19 cellular contexts compared by ENCODE assay signal in genomic region chr6:44454198-44454597, GRCh38.
DNase-seq lines count a peak whose midpoint lies in the region; ATAC-seq and TF ChIP-seq lines count a peak whose summit lies in the region.
"Had no signal": no experiment of that assay in that cellular context is flagged by ENCODE, and none has a peak within 500 bp of the region (broad histone marks: within the 10 kb centered on the region; RNA-seq: fewer than 3 reads in every experiment).

No MANE protein-coding gene starts in this region.

- no peak overlapping the region for H3K4me3 Mint-ChIP-seq in activated T-cell treated with anti-CD3 and anti-CD28 coated beads, Interleukin-2, amount 50 U/mL, for 24 hours
- H3K4me3 Mint-ChIP-seq in HFFc6 (no peak overlapping the region), T-cell (no peak overlapping the region)
- H3K4me3 Mint-ChIP-seq: GM23338, IgD-negative memory B cell had no signal

- POLR2A ChIA-PET in T-cell (lab: Charles Lee) = no interaction called here

- H3K27me3 ChIP-seq in foreskin keratinocyte = no peaks in the 10 kb centered on the region

- no peak for DNase-seq in activated T-cell treated with anti-CD3 and anti-CD28 coated beads, Interleukin-2, amount 50 U/mL, for 24 hours
- no peak for DNase-seq in activated T-cell treated with anti-CD3 and anti-CD28 coated beads for 4 hours
- no peak for DNase-seq in HFFc6
- DNase-seq in T-cell = no peak
- peak in 1 of 2 donors; percentile 30 for DNase-seq in foreskin keratinocyte
- DNase-seq in NCI-H2196 treated with DMSO at 0.1 percent for 48 hours (lab: John Stamatoyannopoulos, UW; ENCODE audit: unreplicated experiment) = no peak
- no peak for DNase-seq in A172 (ENCODE audit: low spot score)
- DNase-seq: C1 segment of cervical spinal cord, DMS 273 treated with DMSO at 0.1 percent for 48 hours, GF-D8, NCI-H1105 treated with DMSO at 0.1 percent for 48 hours, NCI-H1694 treated with DMSO at 0.1 percent for 48 hours, NCI-H2107, NCI-H446, NCI-H69, SIG-M5 had no signal

- no peaks in the 10 kb centered on the region for H3K9me3 Mint-ChIP-seq in activated T-cell treated with anti-CD3 and anti-CD28 coated beads, Interleukin-2, amount 50 U/mL, for 24 hours
- H3K9me3 Mint-ChIP-seq in HFFc6 (no peaks in the 10 kb centered on the region), T-cell (no peaks in the 10 kb centered on the region)
- H3K9me3 Mint-ChIP-seq: GM23338, IgD-negative memory B cell had no signal

- CTCF ChIA-PET in T-cell (lab: Charles Lee) = interaction anchor here in 1 of 2 donors (1.9 kb wide), 1 partner anchor 22 kb away, joined by 5 read pairs; no protein-coding TSS in a partner anchor

- H3K27me3 Mint-ChIP-seq in activated T-cell treated with anti-CD3 and anti-CD28 coated beads, Interleukin-2, amount 50 U/mL, for 24 hours = no peaks in the 10 kb centered on the region
- H3K27me3 Mint-ChIP-seq in HFFc6 (ENCODE audit: insufficient read depth) (no peaks in the 10 kb centered on the region; the same call in 1 of the 2 replicates), T-cell (peaks cover 0 to 4% of the 10 kb centered on the region in 2 donors)
- H3K27me3 Mint-ChIP-seq: IgD-negative memory B cell had no signal

- H3K4me1 ChIP-seq in foreskin keratinocyte = peaks cover 14% of the 10 kb centered on the region

- TF ChIP-seq CTCF in HFFc6 (IDR thresholded peaks at IDR 0.05) (no peak), foreskin keratinocyte (conservative IDR thresholded peaks at IDR 0.05) (no peak)

- H3K4me1 Mint-ChIP-seq in activated T-cell treated with anti-CD3 and anti-CD28 coated beads, Interleukin-2, amount 50 U/mL, for 24 hours (ENCODE audit: low read depth) = peaks cover 5% of the 10 kb centered on the region
- H3K4me1 Mint-ChIP-seq in HFFc6 (ENCODE audit: low read depth) (peaks cover 46% of the 10 kb centered on the region), T-cell (peaks cover 0 to 11% (median 7%) of the 10 kb centered on the region in 3 donors)
- H3K4me1 Mint-ChIP-seq: GM23338 had no signal

- peak overlapping the region; percentile 10 for H3K27ac Mint-ChIP-seq in activated T-cell treated with anti-CD3 and anti-CD28 coated beads, Interleukin-2, amount 50 U/mL, for 24 hours
- peak overlapping the region; percentile 9; the same call in 1 of the 2 replicates for H3K27ac Mint-ChIP-seq in HFFc6
- peak overlapping the region; percentile 2 to 40 for H3K27ac Mint-ChIP-seq in T-cell
- H3K27ac Mint-ChIP-seq: GM23338 had no signal

- ATAC-seq in T-cell (replicated peaks in 1 of 4) (no peak), foreskin keratinocyte (no peak), HG02973 (IDR thresholded peaks at IDR 0.05; ENCODE audit: unreplicated experiment) (no peak)
- ATAC-seq: GM23338 had no signal

- H3K36me3 Mint-ChIP-seq in activated T-cell treated with anti-CD3 and anti-CD28 coated beads, Interleukin-2, amount 50 U/mL, for 24 hours (ENCODE audit: low read depth) = peaks cover 23% of the 10 kb centered on the region
- H3K36me3 Mint-ChIP-seq in HFFc6 (ENCODE audit: low read depth) (no peaks in the 10 kb centered on the region), T-cell (peaks cover 12% of the 10 kb centered on the region)
- H3K36me3 Mint-ChIP-seq: IgD-negative memory B cell had no signal

- H3K27ac ChIP-seq in foreskin keratinocyte = peak overlapping the region; percentile 14
